In the genomic region with DNA sequence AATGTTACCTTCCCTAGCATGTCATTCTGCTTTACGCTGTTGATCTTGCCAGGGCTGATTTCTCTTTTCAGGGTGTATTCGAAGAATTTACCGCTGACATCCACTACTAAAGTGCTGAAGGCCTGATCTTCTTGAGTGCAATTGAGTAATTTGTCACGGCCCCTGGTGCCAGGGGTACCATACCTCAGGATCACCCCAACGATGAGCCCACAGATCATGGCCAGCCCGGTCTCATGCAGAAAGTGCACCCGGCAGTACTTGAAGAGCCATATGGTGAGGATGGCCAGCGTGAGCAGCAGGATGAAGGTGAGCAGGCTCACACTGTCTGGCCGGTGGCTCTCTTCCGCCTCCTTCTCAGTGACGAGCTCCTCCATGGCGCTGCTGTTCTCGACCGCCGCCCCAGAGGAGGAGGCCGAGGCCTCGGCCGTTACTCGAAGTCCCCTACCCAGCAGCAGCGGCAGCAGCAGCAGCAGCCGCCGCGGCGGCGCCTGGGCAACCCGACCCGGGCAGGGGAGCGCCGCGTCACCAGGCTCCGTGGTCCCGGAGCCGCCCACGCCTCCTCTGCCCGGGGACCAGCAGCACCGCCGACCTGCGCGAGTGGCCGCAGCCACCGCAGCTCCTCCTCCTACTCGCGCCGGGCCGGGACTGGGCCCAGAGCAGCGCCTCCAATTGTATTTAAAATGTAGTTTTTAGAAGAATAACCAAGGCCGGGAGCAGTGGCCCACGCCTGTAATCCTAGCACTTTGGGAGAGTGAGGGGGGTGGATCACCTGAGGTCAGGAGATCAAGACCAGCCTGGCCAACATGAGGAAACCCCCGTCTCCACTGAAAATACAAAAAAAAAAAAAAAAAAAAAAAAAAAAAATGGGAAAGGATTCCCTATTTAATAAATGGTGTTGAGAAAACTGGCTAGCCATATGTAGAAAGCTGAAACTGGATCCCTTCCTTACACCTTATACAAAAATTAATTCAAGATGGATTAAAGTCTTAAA, we compare ENCODE assay signal across 8 cellular contexts. TPM values are rescaled to one million over a fixed set of nuclear protein-coding genes. Genes with fewer than 3 reads are reported as not detected.
DNase-seq lines count a peak whose midpoint lies in the region; ATAC-seq, FAIRE-seq and TF ChIP-seq lines count a peak whose summit lies in the region.

No MANE protein-coding gene starts in this region.

- H3K27ac ChIP-seq in CD4-positive, CD25-positive, alpha-beta regulatory T cell (ENCODE audit: insufficient read depth, low read length, poor library complexity, severe bottlenecking) = no peak overlapping the region
- no peak overlapping the region for H3K27ac ChIP-seq in GM23338 (ENCODE audit: low read depth)
- H3K27ac ChIP-seq in SK-N-SH (ENCODE audit: low read depth in 2 of 2, low read length in 1 of 2) = no peak overlapping the region
- no peak overlapping the region for H3K27ac ChIP-seq in duodenal mucosa (ENCODE audit: low read depth, low read length)
- H3K27ac ChIP-seq in stomach smooth muscle (ENCODE audit: low read length) = no peak overlapping the region

- H3K36me3 ChIP-seq in CD4-positive, CD25-positive, alpha-beta regulatory T cell (ENCODE audit: control insufficient read depth, insufficient read depth, low read length) = no peaks in the 10 kb centered on the region
- no peaks in the 10 kb centered on the region for H3K36me3 ChIP-seq in GM23338 (ENCODE audit: insufficient read depth)
- H3K36me3 ChIP-seq in SK-N-SH (replicated peaks in 1 of 2; ENCODE audit: control insufficient read depth in 1 of 2, insufficient read depth in 2 of 2, low read length in 1 of 2) = no peaks in the 10 kb centered on the region
- H3K36me3 ChIP-seq in duodenal mucosa (ENCODE audit: control insufficient read depth in 1 of 2, insufficient read depth in 2 of 2, low read length in 2 of 2) = no peaks in the 10 kb centered on the region
- H3K36me3 ChIP-seq in stomach smooth muscle (ENCODE audit: control insufficient read depth in 2 of 2, insufficient read depth in 2 of 2, low read length in 2 of 2) = no peaks in the 10 kb centered on the region

- TF ChIP-seq EP300 in SK-N-SH (IDR thresholded peaks at IDR 0.05; ENCODE audit: borderline replicate concordance in 1 of 2, low read depth in 1 of 2, low read length in 1 of 2) = no peak

- no peaks in the 10 kb centered on the region for H3K36me3 Mint-ChIP-seq in CD4-positive, CD25-positive, alpha-beta regulatory T cell
- 0 out of 3 replicates have a peak, but pooled peaks cover 3% of the 10 kb centered on the region for H3K36me3 Mint-ChIP-seq in GM23338 (ENCODE audit: low read depth)

- no peak overlapping the region for H3K4me3 ChIP-seq in CD4-positive, CD25-positive, alpha-beta regulatory T cell (ENCODE audit: low read depth, low read length)
- H3K4me3 ChIP-seq in GM23338 (peak overlapping the region; percentile 54), SK-N-SH (ENCODE audit: low read depth in 2 of 2, low read length in 1 of 2) (no peak overlapping the region), duodenal mucosa (ENCODE audit: low read depth in 1 of 2, low read length in 2 of 2) (peak overlapping the region; percentile 55 to 57), stomach smooth muscle (ENCODE audit: low read length in 2 of 2) (peak overlapping the region; percentile 73 to 77)

- no peak overlapping the region for H3K9ac ChIP-seq in SK-N-SH
- peak overlapping the region in 1 of 2 donors; percentile 51 for H3K9ac ChIP-seq in duodenal mucosa (ENCODE audit: low read depth in 1 of 2, low read length in 2 of 2)
- peak overlapping the region; percentile 36 to 68 for H3K9ac ChIP-seq in stomach smooth muscle (ENCODE audit: low read length in 2 of 2)

- WGBS in SK-N-SH (ENCODE audit: low lambda C conversion rate) = 73% methylated on average over 19 of the region's 49 CpGs

- POLR2A ChIA-PET in SK-N-SH (lab: Yijun Ruan, JAX) = no interaction called here

- TF ChIP-seq RAD21 in SK-N-SH (IDR thresholded peaks at IDR 0.05; ENCODE audit: low read length) = no peak

- no peaks in the 10 kb centered on the region for H3K9me2 ChIP-seq in GM23338 (ENCODE audit: insufficient read depth)
- no peaks in the 10 kb centered on the region for H3K9me2 ChIP-seq in SK-N-SH

- H3K27me3 ChIP-seq in CD4-positive, CD25-positive, alpha-beta regulatory T cell (ENCODE audit: control insufficient read depth, insufficient read depth, low read length) = peaks cover 17% of the 10 kb centered on the region
- H3K27me3 ChIP-seq in GM23338 (ENCODE audit: insufficient read depth) (peaks cover 7% of the 10 kb centered on the region; the same call in 1 of the 2 replicates), SK-N-SH (ENCODE audit: insufficient read depth) (no peaks in the 10 kb centered on the region), duodenal mucosa (ENCODE audit: control insufficient read depth in 1 of 2, insufficient read depth in 2 of 2, low read length in 2 of 2) (peaks cover 0 to 3% of the 10 kb centered on the region in 2 donors), stomach smooth muscle (ENCODE audit: control insufficient read depth in 1 of 2, insufficient read depth in 2 of 2, low read length in 2 of 2) (no peaks in the 10 kb centered on the region)

- no peak overlapping the region for H3K27ac Mint-ChIP-seq in CD4-positive, CD25-positive, alpha-beta regulatory T cell
- no peak overlapping the region for H3K27ac Mint-ChIP-seq in GM23338

- H3K27me3 Mint-ChIP-seq in CD4-positive, CD25-positive, alpha-beta regulatory T cell = peaks cover 27% of the 10 kb centered on the region
- peaks cover 9% of the 10 kb centered on the region for H3K27me3 Mint-ChIP-seq in GM23338 (ENCODE audit: insufficient read depth, low read depth, poor library complexity)

- H3F3A ChIP-seq in GM23338 (replicated peaks; ENCODE audit: low read depth) (peaks cover 4% of the 10 kb centered on the region; the same call in 1 of the 2 replicates), SK-N-SH (replicated peaks; ENCODE audit: insufficient read depth) (no peaks in the 10 kb centered on the region)

- no peaks in the 10 kb centered on the region for H3K79me2 ChIP-seq in GM23338 (replicated peaks; ENCODE audit: insufficient read depth)
- H3K79me2 ChIP-seq in SK-N-SH (ENCODE audit: insufficient read depth) = no peaks in the 10 kb centered on the region

- H3K4me2 ChIP-seq in GM23338 (peak overlapping the region; percentile 79), SK-N-SH (no peak overlapping the region)

- no peak for ATAC-seq in CD4-positive, CD25-positive, alpha-beta regulatory T cell (ENCODE audit: low read depth in 2 of 2)
- peak; percentile 97 for ATAC-seq in GM23338

- DNase-seq in CD4-positive, CD25-positive, alpha-beta regulatory T cell = peak in 1 of 3 donors; percentile 20
- DNase-seq in GM23338 (ENCODE audit: low spot score) (peak; percentile 77), SK-N-SH (peak; percentile 65), medulla oblongata (ENCODE audit: extremely low spot score) (peak; percentile 18), occipital lobe (lab: John Stamatoyannopoulos, UW) (no peak), H54 (ENCODE audit: insufficient read length, low spot score) (no peak)

- H3K4me1 Mint-ChIP-seq in CD4-positive, CD25-positive, alpha-beta regulatory T cell = peaks cover 0 to 7% (median 3%) of the 10 kb centered on the region in 4 donors
- peaks cover 7% of the 10 kb centered on the region; the same call in 2 of the 3 replicates for H3K4me1 Mint-ChIP-seq in GM23338

- TF ChIP-seq CTCF in GM23338 (conservative IDR thresholded peaks at IDR 0.05; ENCODE audit: low read depth in 2 of 2) = no peak
- TF ChIP-seq CTCF in SK-N-SH (IDR thresholded peaks at IDR 0.05) = no peak

- no peak for FAIRE-seq in H54 (lab: Jason Lieb, UNC)

- H2AFZ ChIP-seq in GM23338 (peak overlapping the region; percentile 99), SK-N-SH (ENCODE audit: low read depth) (no peak overlapping the region)

- H3K4me1 ChIP-seq in CD4-positive, CD25-positive, alpha-beta regulatory T cell (ENCODE audit: control insufficient read depth, insufficient read depth, low read length, poor library complexity, severe bottlenecking) = peaks cover 6% of the 10 kb centered on the region
- H3K4me1 ChIP-seq in GM23338 (ENCODE audit: insufficient read depth) (0 out of 2 replicates have a peak, but pooled peaks cover 7% of the 10 kb centered on the region), SK-N-SH (ENCODE audit: control insufficient read depth in 1 of 2, insufficient read depth in 2 of 2, low read depth in 1 of 2, low read length in 1 of 2) (no peaks in the 10 kb centered on the region), duodenal mucosa (ENCODE audit: control insufficient read depth in 1 of 2, insufficient read depth in 2 of 2, low read length in 2 of 2) (peaks cover 0 to 7% of the 10 kb centered on the region in 2 donors), stomach smooth muscle (ENCODE audit: control insufficient read depth, insufficient read depth, low read length) (peaks cover 6% of the 10 kb centered on the region)

- no peaks in the 10 kb centered on the region for H3K9me3 ChIP-seq in CD4-positive, CD25-positive, alpha-beta regulatory T cell (ENCODE audit: control insufficient read depth in 2 of 2, low read length in 2 of 2)
- no peaks in the 10 kb centered on the region for H3K9me3 ChIP-seq in SK-N-SH
- peaks cover 0 to 2% of the 10 kb centered on the region in 2 donors for H3K9me3 ChIP-seq in duodenal mucosa (ENCODE audit: control insufficient read depth in 1 of 2, low read length in 2 of 2)
- no peaks in the 10 kb centered on the region for H3K9me3 ChIP-seq in stomach smooth muscle (ENCODE audit: control insufficient read depth in 2 of 2, low read length in 2 of 2)

- TF ChIP-seq POLR2A in H54 (IDR thresholded peaks at IDR 0.05; ENCODE audit: low read depth, low read length) = no peak

- no peaks in the 10 kb centered on the region for H3K9me3 Mint-ChIP-seq in CD4-positive, CD25-positive, alpha-beta regulatory T cell
- H3K9me3 Mint-ChIP-seq in GM23338 = no peaks in the 10 kb centered on the region

- H4K20me1 ChIP-seq in GM23338 (replicated peaks; ENCODE audit: insufficient read depth) (no peaks in the 10 kb centered on the region), SK-N-SH (ENCODE audit: insufficient read depth) (no peaks in the 10 kb centered on the region)

- CTCF ChIA-PET in SK-N-SH (lab: Yijun Ruan, JAX) = no interaction called here

- peak overlapping the region in 3 of 4 donors; percentile 32 to 81 (median 58) for H3K4me3 Mint-ChIP-seq in CD4-positive, CD25-positive, alpha-beta regulatory T cell
- peak overlapping the region; percentile 68 for H3K4me3 Mint-ChIP-seq in GM23338

TF ChIP-seq in GM23338, 12 proteins besides CTCF, POLR2A, EP300 and RAD21 (continues in another document):
- TF ChIP-seq CREB1 (CRISPR knock-in tag; IDR thresholded peaks at IDR 0.05; ENCODE audit: low read depth) (peak; percentile 76), JUNB (IDR thresholded peaks at IDR 0.05; ENCODE audit: unreplicated experiment) (peak; percentile 59)

TF ChIP-seq in SK-N-SH, 30 proteins besides CTCF, POLR2A, EP300 and RAD21 (continues in another document):
- no peak for TF ChIP-seq FOXJ3 (CRISPR knock-in tag; IDR thresholded peaks at IDR 0.05)

RNA-seq across cellular contexts. Expression of a gene that starts 58.5 kb away (rescaled TPM):
- total RNA-seq in CD4-positive, CD25-positive, alpha-beta regulatory T cell = 105 TPM
- polyA plus RNA-seq in CD4-positive, CD25-positive, alpha-beta regulatory T cell = 10 to 100 TPM; 40.3 to 65.7 (median 58.2) TPM
- total RNA-seq in GM23338 (2014; rRNA removed; shearing (Covaris generic)) = 256 and 290 TPM in 2 replicates
- polyA plus RNA-seq in GM23338 (2016; fragmentation: Nextera tagmentation; extraction: Ambion mirVana) = 75.5 and 77.9 TPM in 2 replicates
- polyA plus RNA-seq in SK-N-SH (2012; rRNA removed) = 20.8 and 22.1 TPM in 2 replicates
- 26.7 and 28.2 TPM in 2 replicates for polyA plus RNA-seq in SK-N-SH (2012; cell fraction: cytosol; rRNA removed)
- polyA plus RNA-seq in SK-N-SH (2012; cell fraction: nucleus; rRNA removed) = 15.5 and 16.7 TPM in 2 replicates
- 154 TPM for total RNA-seq in occipital lobe

Comparison
In these comparisons a context has a peak if more than half of its experiments do, and no peak if none do; other contexts are left out.
1. DNase-seq: peak in GM23338 (single experiment), SK-N-SH (single experiment) and medulla oblongata (single experiment); none in occipital lobe (single experiment) and H54 (single experiment).
2. H3K4me3 ChIP-seq: peak in GM23338 (single experiment), duodenal mucosa (2 of 2) and stomach smooth muscle (2 of 2); none in CD4-positive, CD25-positive, alpha-beta regulatory T cell (single experiment) and SK-N-SH (0 of 2).